In the genomic region with DNA sequence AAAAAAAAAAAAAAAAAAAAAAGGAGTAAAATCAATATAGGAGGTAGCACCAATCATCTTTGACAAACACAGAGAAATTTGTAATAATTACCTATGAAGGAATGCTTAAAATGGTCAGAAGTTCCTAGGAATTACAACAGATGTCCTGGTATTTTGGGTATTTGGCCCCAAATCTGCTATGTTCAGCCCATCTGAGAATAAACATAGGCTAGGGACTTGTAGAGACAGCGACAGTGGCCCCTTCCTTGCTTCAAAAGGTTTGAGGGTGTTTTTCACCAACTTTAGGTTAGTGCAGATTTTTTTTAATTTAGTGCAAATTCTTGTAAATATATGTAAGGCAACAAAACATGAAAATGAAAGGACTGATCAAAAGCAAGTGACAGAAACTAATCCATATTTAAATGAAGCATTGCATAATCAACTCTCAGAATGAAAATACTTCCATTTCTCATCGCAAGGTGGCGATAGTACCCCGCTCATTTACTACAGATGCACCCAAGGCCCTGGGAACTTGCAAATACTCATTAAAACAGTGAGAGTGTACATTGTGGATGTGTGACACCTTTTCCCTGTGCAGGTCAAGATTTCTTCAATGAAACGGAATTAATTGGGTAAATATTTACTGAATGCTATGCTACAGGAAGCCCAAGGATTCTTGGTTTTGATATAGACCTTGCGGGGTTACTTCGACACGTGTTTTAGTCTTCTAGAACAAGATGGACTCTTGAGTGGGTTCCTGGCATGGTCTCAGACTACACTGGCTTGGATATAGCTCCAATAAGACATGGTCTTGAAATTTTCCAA, we compare ENCODE assay signal across 8 cellular contexts. TPM values are rescaled to one million over a fixed set of nuclear protein-coding genes. Genes with fewer than 3 reads are reported as not detected.
DNase-seq lines count a peak whose midpoint lies in the region; ATAC-seq and TF ChIP-seq lines count a peak whose summit lies in the region.

No MANE protein-coding gene starts in this region.

- TF ChIP-seq RAD21 in Ishikawa (IDR thresholded peaks at IDR 0.05; ENCODE audit: low read depth), result peak; percentile 92

- ATAC-seq in GM21528 (IDR thresholded peaks at IDR 0.05; ENCODE audit: low FRiP score, unreplicated experiment) (peak; percentile 75), gastroesophageal sphincter (peak; percentile 48), psoas muscle (peak; percentile 63 to 90 (median 71))

- H3K4me3 Mint-ChIP-seq in activated T-helper 2 cell treated with anti-CD3 and anti-CD28 coated beads, Interferon-gamma antibody, Interleukin-2, Interleukin-4, amounts not matched to agents 10 μg/mL and 5 μg/mL and 100 μg/mL, durations not matched to agents 14 hours and 24 hours and 36 hours (ENCODE audit: low read depth), result no peak overlapping the region

- H3K27ac Mint-ChIP-seq in activated T-helper 2 cell treated with anti-CD3 and anti-CD28 coated beads, Interferon-gamma antibody, Interleukin-2, Interleukin-4, amounts not matched to agents 10 μg/mL and 5 μg/mL and 100 μg/mL, durations not matched to agents 14 hours and 24 hours and 36 hours, result no peak overlapping the region

- TF ChIP-seq CTCF in gastroesophageal sphincter (IDR thresholded peaks at IDR 0.05) (peak; percentile 67 to 90 (median 78)), psoas muscle (IDR thresholded peaks at IDR 0.05) (peak; percentile 88)

- H3K27me3 ChIP-seq in gastroesophageal sphincter (no peaks in the 10 kb centered on the region), psoas muscle (ENCODE audit: insufficient read depth in 3 of 3, low read length in 2 of 3) (no peaks in the 10 kb centered on the region)

- no peak for TF ChIP-seq POLR2A in gastroesophageal sphincter (IDR thresholded peaks at IDR 0.05)

- H3K27ac ChIP-seq in gastroesophageal sphincter (no peak overlapping the region), psoas muscle (no peak overlapping the region)

- intact Hi-C loops in activated T-helper 2 cell treated with anti-CD3 and anti-CD28 coated beads, Interferon-gamma antibody, Interleukin-2, Interleukin-4, amounts not matched to agents 10 μg/mL and 5 μg/mL and 100 μg/mL, durations not matched to agents 14 hours and 24 hours and 36 hours (cut with micrococcal nuclease), result loop anchor here (1.0 to 2.0 kb wide), 3 partner anchors 92 to 421 kb away; no protein-coding TSS in a partner anchor
- intact Hi-C loops in psoas muscle (cut with DNase I), result loop anchor here (1.0 to 10.0 kb wide), 3 partner anchors 92 to 420 kb away; no protein-coding TSS in a partner anchor

- H3K9me3 Mint-ChIP-seq in activated T-helper 2 cell treated with anti-CD3 and anti-CD28 coated beads, Interferon-gamma antibody, Interleukin-2, Interleukin-4, amounts not matched to agents 10 μg/mL and 5 μg/mL and 100 μg/mL, durations not matched to agents 14 hours and 24 hours and 36 hours, result no peaks in the 10 kb centered on the region

- no peaks in the 10 kb centered on the region for H3K36me3 ChIP-seq in gastroesophageal sphincter
- H3K36me3 ChIP-seq in psoas muscle (ENCODE audit: insufficient read depth in 1 of 2, low read depth in 1 of 2), result no peaks in the 10 kb centered on the region

- DNase-seq in EH (ENCODE audit: low read depth), result peak; percentile 66
- DNase-seq in RKO (ENCODE audit: low spot score), result peak; percentile 59
- peak; percentile 32 for DNase-seq in activated T-helper 2 cell treated with anti-CD3 and anti-CD28 coated beads, Interferon-gamma antibody, Interleukin-2, Interleukin-4, amounts not matched to agents 10 μg/mL and 5 μg/mL and 100 μg/mL, durations not matched to agents 14 hours and 24 hours and 36 hours (ENCODE audit: low spot score)
- DNase-seq in psoas muscle, result no peak
- no peak for DNase-seq in islet precursor cell

- no peak overlapping the region for H3K4me3 ChIP-seq in gastroesophageal sphincter
- no peak overlapping the region for H3K4me3 ChIP-seq in psoas muscle

- H3K4me1 ChIP-seq in gastroesophageal sphincter (no peaks in the 10 kb centered on the region), psoas muscle (no peaks in the 10 kb centered on the region)

- H3K4me1 Mint-ChIP-seq in activated T-helper 2 cell treated with anti-CD3 and anti-CD28 coated beads, Interferon-gamma antibody, Interleukin-2, Interleukin-4, amounts not matched to agents 10 μg/mL and 5 μg/mL and 100 μg/mL, durations not matched to agents 14 hours and 24 hours and 36 hours (ENCODE audit: low read depth), result no peaks in the 10 kb centered on the region

- H3K27me3 Mint-ChIP-seq in activated T-helper 2 cell treated with anti-CD3 and anti-CD28 coated beads, Interferon-gamma antibody, Interleukin-2, Interleukin-4, amounts not matched to agents 10 μg/mL and 5 μg/mL and 100 μg/mL, durations not matched to agents 14 hours and 24 hours and 36 hours (ENCODE audit: low read depth), result peaks cover 10% of the 10 kb centered on the region

- H3K36me3 Mint-ChIP-seq in activated T-helper 2 cell treated with anti-CD3 and anti-CD28 coated beads, Interferon-gamma antibody, Interleukin-2, Interleukin-4, amounts not matched to agents 10 μg/mL and 5 μg/mL and 100 μg/mL, durations not matched to agents 14 hours and 24 hours and 36 hours (ENCODE audit: low read depth), result no peaks in the 10 kb centered on the region

- 47 to 48% methylated on average over 8 of the region's 8 CpGs for WGBS in gastroesophageal sphincter (ENCODE audit: low coverage in 1 of 2), 2 donors
- WGBS in psoas muscle, 3 donors, result 48 to 51% (median 50%) methylated on average over 8 of the region's 8 CpGs

- no peak for TF ChIP-seq EP300 in Ishikawa (IDR thresholded peaks at IDR 0.05; ENCODE audit: borderline replicate concordance)
- TF ChIP-seq EP300 in gastroesophageal sphincter (IDR thresholded peaks at IDR 0.05), result no peak

- no peaks in the 10 kb centered on the region for H3K9me3 ChIP-seq in gastroesophageal sphincter
- no peaks in the 10 kb centered on the region for H3K9me3 ChIP-seq in psoas muscle

TF ChIP-seq in Ishikawa, 13 proteins besides CTCF, POLR2A, EP300 and RAD21:
- TF ChIP-seq YY1 (IDR thresholded peaks at IDR 0.05; ENCODE audit: low read depth) (no peak), CEBPB (IDR thresholded peaks at IDR 0.05) (peak; percentile 97)
- TF ChIP-seq, protein P1, sequence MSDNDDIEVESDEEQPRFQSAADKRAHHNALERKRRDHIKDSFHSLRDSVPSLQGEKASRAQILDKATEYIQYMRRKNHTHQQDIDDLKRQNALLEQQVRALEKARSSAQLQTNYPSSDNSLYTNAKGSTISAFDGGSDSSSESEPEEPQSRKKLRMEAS (IDR thresholded peaks at IDR 0.05), result no peak
- TF ChIP-seq, protein P2, sequence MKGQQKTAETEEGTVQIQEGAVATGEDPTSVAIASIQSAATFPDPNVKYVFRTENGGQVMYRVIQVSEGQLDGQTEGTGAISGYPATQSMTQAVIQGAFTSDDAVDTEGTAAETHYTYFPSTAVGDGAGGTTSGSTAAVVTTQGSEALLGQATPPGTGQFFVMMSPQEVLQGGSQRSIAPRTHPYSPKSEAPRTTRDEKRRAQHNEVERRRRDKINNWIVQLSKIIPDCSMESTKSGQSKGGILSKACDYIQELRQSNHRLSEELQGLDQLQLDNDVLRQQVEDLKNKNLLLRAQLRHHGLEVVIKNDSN (IDR thresholded peaks at IDR 0.05), result no peak
TF ChIP-seq in Ishikawa: peak in this region for 1.

RNA-seq across cellular contexts. Expression of a gene that starts 44.6 kb away (rescaled TPM):
- 2.0 and 2.1 TPM in 2 replicates for total RNA-seq in activated T-helper 2 cell treated with anti-CD3 and anti-CD28 coated beads, Interferon-gamma antibody, Interleukin-2, Interleukin-4, amounts not matched to agents 10 μg/mL and 5 μg/mL and 100 μg/mL, durations not matched to agents 14 hours and 24 hours and 36 hours
- total RNA-seq in gastroesophageal sphincter (1 to 10 TPM in 3 of 4 donors, under 1 TPM in 1; 0.47 to 7.3 (median 2.6) TPM), psoas muscle (1 to 10 TPM; 1.5 to 2.5 (median 2.1) TPM)
- 1 to 10 TPM; 1.1 to 1.6 (median 1.3) TPM for polyA plus RNA-seq in psoas muscle

Comparison
In these comparisons a context has a peak if more than half of its experiments do, and no peak if none do; other contexts are left out.
1. DNase-seq: peak in EH (single experiment), RKO (single experiment) and activated T-helper 2 cell treated with anti-CD3 and anti-CD28 coated beads, Interferon-gamma antibody, Interleukin-2, Interleukin-4, amounts not matched to agents 10 μg/mL and 5 μg/mL and 100 μg/mL, durations not matched to agents 14 hours and 24 hours and 36 hours (single experiment); none in psoas muscle (0 of 2) and islet precursor cell (single experiment).
2. Peak in every context shown above with its lines, with median percentiles within 50 percentile points of each other: ATAC-seq.